In the genomic region with DNA sequence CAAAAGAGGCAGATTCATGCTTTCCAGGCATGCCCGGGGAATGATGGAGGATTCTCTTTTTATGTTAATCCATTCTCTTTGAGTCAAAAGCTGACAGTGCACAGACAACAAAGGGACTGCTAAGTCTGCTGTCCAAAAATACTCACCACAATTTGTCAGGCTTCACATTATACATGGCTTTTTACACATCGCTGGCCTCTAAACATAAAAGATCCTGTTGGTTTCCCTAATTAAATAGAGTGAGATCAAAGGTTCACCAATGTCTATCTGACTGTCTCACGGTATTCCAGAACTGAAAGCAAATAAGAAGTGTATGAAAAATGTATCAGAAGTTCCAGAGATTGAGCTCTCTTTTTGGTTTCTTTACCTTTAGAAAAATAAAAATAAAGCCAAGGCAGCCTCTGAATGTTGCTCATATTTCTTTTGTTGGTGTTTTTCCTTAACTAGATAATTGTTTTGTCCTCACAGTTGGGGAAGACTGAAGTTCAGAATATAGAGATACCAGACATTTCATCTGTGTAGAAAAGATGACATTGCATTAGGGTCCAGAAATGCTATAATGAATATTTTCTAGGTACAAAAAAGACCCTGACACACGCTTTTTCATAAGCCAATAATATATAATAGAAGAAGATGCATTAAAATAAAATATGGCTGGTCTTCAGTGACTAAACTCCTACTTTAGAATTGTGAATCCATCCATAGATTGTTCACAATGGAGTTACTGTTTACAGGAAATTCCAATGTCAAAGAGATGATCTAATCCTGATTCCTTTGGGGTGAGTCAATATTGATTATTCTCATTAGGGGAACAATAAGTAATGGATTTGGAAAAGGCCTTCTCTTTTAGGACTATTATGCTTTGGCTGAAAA, we compare ENCODE assay signal across 14 cellular contexts.
DNase-seq lines count a peak whose midpoint lies in the region; ATAC-seq lines count a peak whose summit lies in the region.
"Had no signal": no experiment of that assay in that cellular context is flagged by ENCODE, and none has a peak within 500 bp of the region (broad histone marks: within the 10 kb centered on the region; RNA-seq: fewer than 3 reads in every experiment).

No MANE protein-coding gene starts in this region.

- no peaks in the 10 kb centered on the region for H3K9me3 ChIP-seq in HUES64 (ENCODE audit: insufficient read depth, low read depth, low read length)
- H3K9me3 ChIP-seq: ascending aorta, esophagus muscularis mucosa had no signal

- peak overlapping the region; percentile 48 for H3K27ac ChIP-seq in HUES64 (ENCODE audit: low read depth, low read length)
- H3K27ac ChIP-seq: ascending aorta, esophagus muscularis mucosa had no signal

- H3K36me3 ChIP-seq in HUES64 (ENCODE audit: insufficient read depth, low read length) = no peaks in the 10 kb centered on the region
- H3K36me3 ChIP-seq: ascending aorta, esophagus muscularis mucosa had no signal

- H3K27me3 ChIP-seq in HUES64 (ENCODE audit: insufficient read depth, low read length) = no peaks in the 10 kb centered on the region
- H3K27me3 ChIP-seq: ascending aorta, esophagus muscularis mucosa had no signal

- peak; percentile 89 for DNase-seq in SW480 (ENCODE audit: low spot score)
- peak; percentile 76 for DNase-seq in glomerular visceral epithelial cell (ENCODE audit: extremely low spot score)
- DNase-seq in retina = peak; percentile 61
- DNase-seq in GM19238 (ENCODE audit: insufficient read length, low spot score) = no peak
- DNase-seq in activated gamma-delta T cell treated with Interleukin-2 at 50 U/mL for 16 hours = no peak
- DNase-seq: NCI-H1694; posterior cingulate gyrus; stimulated activated CD4-positive, alpha-beta T cell treated with anti-CD3 and anti-CD28 coated beads, Interleukin-4, amount 100 ng/mL, for 24 hours; stimulated activated naive CD8-positive, alpha-beta T cell treated with anti-CD3 and anti-CD28 coated beads, Interleukin-15, amount 100 ng/mL, for 72 hours had no signal

- ATAC-seq in GM21528 (IDR thresholded peaks at IDR 0.05; ENCODE audit: low FRiP score, unreplicated experiment) (no peak), GM19324 (IDR thresholded peaks at IDR 0.05; ENCODE audit: low FRiP score, unreplicated experiment) (no peak)
- ATAC-seq: stimulated activated naive CD8-positive, alpha-beta T cell treated with anti-CD3 and anti-CD28 coated beads, Interleukin-15, amount 100 ng/mL, for 72 hours had no signal

- 84% methylated on average over 3 of the region's 4 CpGs for WGBS in HUES64

- no peak overlapping the region for H3K4me3 ChIP-seq in HUES64 (ENCODE audit: low read length)
- H3K4me3 ChIP-seq: ascending aorta, esophagus muscularis mucosa had no signal

- H3K4me1 ChIP-seq in HUES64 (ENCODE audit: insufficient read depth, low read length) = peaks cover 28% of the 10 kb centered on the region
- H3K4me1 ChIP-seq: ascending aorta, esophagus muscularis mucosa had no signal

- H3K9ac ChIP-seq in HUES64 (ENCODE audit: low read depth, low read length) = no peak overlapping the region; the same call in 1 of the 2 replicates

Comparison
In these comparisons a context has a peak if more than half of its experiments do, and no peak if none do; other contexts are left out.
1. DNase-seq: peak in SW480 (single experiment), glomerular visceral epithelial cell (single experiment) and retina (single experiment); none in GM19238 (single experiment) and activated gamma-delta T cell treated with Interleukin-2 at 50 U/mL for 16 hours (single experiment).